ENCODE assay signal across 12 cellular contexts in genomic region chr2:43143756-43144155, GRCh38.
"Had no signal": no experiment of that assay in that cellular context is flagged by ENCODE, and none has a peak within 500 bp of the region (broad histone marks: within the 10 kb centered on the region; RNA-seq: fewer than 3 reads in every experiment).

No MANE protein-coding gene starts in this region.

- H3K9me3 ChIP-seq: colonic mucosa, esophagus squamous epithelium, mucosa of descending colon, stomach, thyroid gland, uterus had no signal

- H3K36me3 ChIP-seq: cardiac muscle cell, colonic mucosa, esophagus squamous epithelium, stomach, thyroid gland, uterus had no signal

- H3K4me3 ChIP-seq: cardiac muscle cell, colonic mucosa, esophagus squamous epithelium, mucosa of descending colon, stomach, thyroid gland, uterus had no signal

- H3K27me3 ChIP-seq: cardiac muscle cell, colonic mucosa, esophagus squamous epithelium, stomach, thyroid gland, uterus had no signal

- DNase-seq: activated CD4-positive, alpha-beta T cell treated with anti-CD3 and anti-CD28 coated beads for 1 hour; activated CD8-positive, alpha-beta memory T cell treated with anti-CD3 and anti-CD28 coated beads, Interleukin-2, amount 50 U/mL, for 48 hours; colonic mucosa; esophagus squamous epithelium; stimulated activated CD4-positive, alpha-beta T cell treated with anti-CD3 and anti-CD28 coated beads, Interleukin-4, amount 100 ng/mL, for 1 hour; stomach; thyroid gland; uterus had no signal

- H3K4me1 ChIP-seq: uterus had no signal

- H3K27me3 Mint-ChIP-seq: activated T-helper 17 cell treated with anti-CD3 and anti-CD28 coated beads, Interleukin-2, amount 50 U/mL, for 72 hours; natural killer cell treated with Interleukin-12 subunit alpha and Interleukin-12 subunit beta and Interleukin-15 and Interleukin-18, amount 100 ng/mL, for 72 hours had no signal

- H3K36me3 Mint-ChIP-seq: natural killer cell treated with Interleukin-12 subunit alpha and Interleukin-12 subunit beta and Interleukin-15 and Interleukin-18, amount 100 ng/mL, for 72 hours had no signal

- H3K9me3 Mint-ChIP-seq: activated T-helper 17 cell treated with anti-CD3 and anti-CD28 coated beads, Interleukin-2, amount 50 U/mL, for 72 hours; natural killer cell treated with Interleukin-12 subunit alpha and Interleukin-12 subunit beta and Interleukin-15 and Interleukin-18, amount 100 ng/mL, for 72 hours had no signal

- H3K27ac ChIP-seq: cardiac muscle cell, colonic mucosa, esophagus squamous epithelium, stomach, thyroid gland, uterus had no signal
